9 cellular contexts compared by ENCODE assay signal in the genomic region with DNA sequence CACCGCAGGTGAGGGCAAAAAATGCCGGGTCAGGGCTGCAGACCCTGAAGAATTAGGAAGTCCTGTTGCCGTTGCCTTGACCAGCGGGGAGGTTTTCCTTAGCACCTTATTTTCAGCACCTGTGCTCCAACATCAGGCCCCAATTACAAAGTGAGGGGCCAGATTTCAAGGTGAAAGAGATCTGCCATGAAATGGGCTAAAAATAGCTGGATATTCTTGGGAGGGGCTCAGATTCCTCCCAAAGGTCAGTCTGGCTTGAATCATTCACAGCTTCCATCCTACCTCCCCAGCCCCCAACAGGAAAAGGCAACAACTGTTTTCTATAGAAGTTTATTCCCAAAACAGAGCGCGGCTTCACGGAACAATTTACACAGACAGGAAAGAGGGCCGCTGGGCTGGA. TPM values are rescaled to one million over a fixed set of nuclear protein-coding genes. Genes with fewer than 3 reads are reported as not detected.
DNase-seq lines count a peak whose midpoint lies in the region; ATAC-seq and TF ChIP-seq lines count a peak whose summit lies in the region.
"Had no signal": no experiment of that assay in that cellular context is flagged by ENCODE, and none has a peak within 500 bp of the region (broad histone marks: within the 10 kb centered on the region; RNA-seq: fewer than 3 reads in every experiment).

No MANE protein-coding gene starts in this region.

- H3K4me1 ChIP-seq in HAP-1 (peaks cover 12% of the 10 kb centered on the region), iPS DF 6.9 (ENCODE audit: control insufficient read depth, insufficient read depth, low read length) (peaks cover 5% of the 10 kb centered on the region)

- H3K27ac Mint-ChIP-seq in activated CD8-positive, alpha-beta T cell treated with anti-CD3 and anti-CD28 coated beads for 36 hours = peak overlapping the region; percentile 87

- TF ChIP-seq CTCF in activated CD8-positive, alpha-beta T cell treated with anti-CD3 and anti-CD28 coated beads for 36 hours (IDR thresholded peaks at IDR 0.05) = no peak

- no CpG with 5 or more reads among the region's 8 CpGs for WGBS in iPS DF 6.9 (ENCODE audit: insufficient coverage, insufficient read length)

- peak overlapping the region; percentile 88 for H3K4me3 Mint-ChIP-seq in activated CD8-positive, alpha-beta T cell treated with anti-CD3 and anti-CD28 coated beads for 36 hours

- ATAC-seq in activated CD8-positive, alpha-beta T cell treated with anti-CD3 and anti-CD28 coated beads for 36 hours = no peak
- ATAC-seq in GM18858 (IDR thresholded peaks at IDR 0.05; ENCODE audit: unreplicated experiment) = no peak

- CTCF ChIA-PET in activated CD8-positive, alpha-beta T cell treated with anti-CD3 and anti-CD28 coated beads for 36 hours (lab: Charles Lee) = interaction anchor here (1.0 to 3.5 kb wide), 25 partner anchors 12 to 367 kb away, joined by 3 to 46 read pairs (median 5); a partner anchor contains a TSS

- H3K27me3 Mint-ChIP-seq in activated CD8-positive, alpha-beta T cell treated with anti-CD3 and anti-CD28 coated beads for 36 hours = no peaks in the 10 kb centered on the region

- intact Hi-C loops in activated CD8-positive, alpha-beta T cell treated with anti-CD3 and anti-CD28 coated beads for 36 hours (cut with micrococcal nuclease) = no loop called here

- POLR2A ChIA-PET in activated CD8-positive, alpha-beta T cell treated with anti-CD3 and anti-CD28 coated beads for 36 hours (lab: Charles Lee) = interaction anchor here (0.7 to 3.5 kb wide), 12 partner anchors 9 to 195 kb away, joined by 3 to 25 read pairs (median 5); a partner anchor contains a TSS

- DNase-seq in HAP-1 (ENCODE audit: low spot score in 2 of 2) = no peak
- no peak for DNase-seq in activated CD8-positive, alpha-beta T cell treated with anti-CD3 and anti-CD28 coated beads for 36 hours
- no peak for DNase-seq in iPS DF 6.9 (ENCODE audit: low read depth, low spot score)
- DNase-seq in NCI-H128 (lab: John Stamatoyannopoulos, UW; ENCODE audit: unreplicated experiment) = no peak
- no peak for DNase-seq in NCI-H1436 treated with DMSO at 0.1 percent for 48 hours (lab: John Stamatoyannopoulos, UW)
- no peak for DNase-seq in G401 (ENCODE audit: low spot score)

- peaks cover 21% of the 10 kb centered on the region for H3K4me1 Mint-ChIP-seq in activated CD8-positive, alpha-beta T cell treated with anti-CD3 and anti-CD28 coated beads for 36 hours (ENCODE audit: low read depth)

- in situ Hi-C loops in HAP-1 (cut with MboI; ENCODE audit: low sequenced_read_pairs) = no loop called here
- in situ Hi-C loops in G401 (cut with HindIII; ENCODE audit: low sequenced_read_pairs) = no loop called here

- H3K4me3 ChIP-seq in HAP-1 (peak overlapping the region; percentile 85), iPS DF 6.9 (ENCODE audit: low read length) (peak overlapping the region; percentile 92; the same call in 1 of the 2 replicates), skin epidermis (peak overlapping the region; percentile 62 to 95 (median 72))

- no peaks in the 10 kb centered on the region for H3K27me3 ChIP-seq in HAP-1 (ENCODE audit: low read depth)
- H3K27me3 ChIP-seq in iPS DF 6.9 (ENCODE audit: control insufficient read depth, insufficient read depth, low read length) = no peaks in the 10 kb centered on the region

- H3K9me3 ChIP-seq in HAP-1 = no peaks in the 10 kb centered on the region
- no peaks in the 10 kb centered on the region for H3K9me3 ChIP-seq in iPS DF 6.9 (ENCODE audit: control insufficient read depth, insufficient read depth, low read length)

- H3K9me3 Mint-ChIP-seq in activated CD8-positive, alpha-beta T cell treated with anti-CD3 and anti-CD28 coated beads for 36 hours = no peaks in the 10 kb centered on the region

- peaks cover 9% of the 10 kb centered on the region for H3K36me3 Mint-ChIP-seq in activated CD8-positive, alpha-beta T cell treated with anti-CD3 and anti-CD28 coated beads for 36 hours (ENCODE audit: low read depth)

- H3K27ac ChIP-seq in iPS DF 6.9 (ENCODE audit: low read length) (no peak overlapping the region), skin epidermis (peak overlapping the region in 20 of 21 experiments; percentile 21 to 91 (median 74))

- H3K36me3 ChIP-seq in HAP-1 (replicated peaks) (peaks cover 13% of the 10 kb centered on the region; the same call in 1 of the 2 replicates), iPS DF 6.9 (ENCODE audit: control insufficient read depth, insufficient read depth, low read length) (peaks cover 33% of the 10 kb centered on the region)

RNA-seq across cellular contexts. Expression of a gene that starts 0.9 kb away (rescaled TPM):
- 10 to 100 TPM; 41.3 to 45.0 TPM for total RNA-seq in activated CD8-positive, alpha-beta T cell treated with anti-CD3 and anti-CD28 coated beads for 36 hours
- 40.2 and 51.0 TPM in 2 replicates for total RNA-seq in G401 (2014; rRNA removed; shearing (Covaris generic))

RNA-seq across cellular contexts. Expression of a gene that starts 14.6 kb away (rescaled TPM):
- total RNA-seq in activated CD8-positive, alpha-beta T cell treated with anti-CD3 and anti-CD28 coated beads for 36 hours = under 1 TPM in 1 of 2 experiments, not detected in 1; 0.43 TPM
- total RNA-seq in G401 (2014; rRNA removed; shearing (Covaris generic)) = not detected in 2 replicates
- total RNA-seq: activated CD8-positive, alpha-beta memory T cell treated with anti-CD3 and anti-CD28 coated beads for 36 hours had no signal

RNA-seq across cellular contexts. Expression of a gene that starts 26.5 kb away (rescaled TPM):
- 10 to 100 TPM; 15.8 to 17.8 TPM for total RNA-seq in activated CD8-positive, alpha-beta T cell treated with anti-CD3 and anti-CD28 coated beads for 36 hours
- total RNA-seq in G401 (2014; rRNA removed; shearing (Covaris generic)) = 4.6 and 5.0 TPM in 2 replicates

RNA-seq across cellular contexts. Expression of a gene that starts 26.7 kb away (rescaled TPM):
- 100 to 1,000 TPM; 240 to 256 TPM for total RNA-seq in activated CD8-positive, alpha-beta T cell treated with anti-CD3 and anti-CD28 coated beads for 36 hours
- total RNA-seq in G401 (2014; rRNA removed; shearing (Covaris generic)) = 474 and 540 TPM in 2 replicates

RNA-seq across cellular contexts. Expression of a gene that starts 41.0 kb away (rescaled TPM):
- 1 to 10 TPM; 1.6 to 2.2 TPM for total RNA-seq in activated CD8-positive, alpha-beta T cell treated with anti-CD3 and anti-CD28 coated beads for 36 hours
- 0.12 and 0.34 TPM in 2 replicates for total RNA-seq in G401 (2014; rRNA removed; shearing (Covaris generic))
